ENCODE assay signal across 7 cellular contexts in the genomic region with DNA sequence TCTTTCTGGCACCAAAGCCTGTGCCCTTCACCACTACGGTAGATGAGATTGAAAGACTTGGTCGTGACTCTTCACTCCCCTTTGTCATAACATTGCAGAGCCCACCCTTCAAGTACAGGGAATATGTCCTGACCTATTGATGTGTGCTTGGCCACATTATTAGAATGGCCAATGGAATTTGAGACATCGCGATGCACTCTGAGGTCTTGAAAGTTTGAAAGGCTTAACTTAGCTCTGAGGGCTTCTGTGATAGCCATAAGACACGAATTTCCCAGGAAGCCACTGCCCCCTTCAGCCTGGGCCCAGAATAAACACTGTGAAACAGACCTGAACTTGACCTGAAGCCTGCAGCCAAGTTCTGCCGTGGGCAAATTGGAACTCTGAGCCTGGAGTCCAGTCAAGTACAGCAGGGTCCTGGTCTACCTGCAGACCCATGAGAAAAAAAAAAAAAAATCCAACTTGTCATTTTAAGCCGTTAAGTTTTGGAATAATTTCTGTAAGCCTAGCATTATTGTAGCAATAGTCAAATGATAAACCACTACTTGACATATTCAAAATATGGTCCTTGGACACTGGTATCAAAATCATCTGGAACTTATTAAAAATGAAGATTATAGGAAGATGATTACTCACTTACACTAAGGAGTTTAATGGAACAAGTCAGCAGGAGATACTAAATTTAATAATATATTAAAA. TPM values are rescaled to one million over a fixed set of nuclear protein-coding genes. Genes with fewer than 3 reads are reported as not detected.
DNase-seq lines count a peak whose midpoint lies in the region; ATAC-seq, FAIRE-seq and TF ChIP-seq lines count a peak whose summit lies in the region.

No MANE protein-coding gene starts in this region.

- H3K4me1 Mint-ChIP-seq in activated naive CD8-positive, alpha-beta T cell treated with anti-CD3 and anti-CD28 coated beads for 36 hours = no peaks in the 10 kb centered on the region

- H3K9me3 ChIP-seq in heart left ventricle = no peaks in the 10 kb centered on the region

- DNase-seq in G401 (ENCODE audit: low spot score) (peak; percentile 46), H54 (ENCODE audit: insufficient read length, low spot score) (no peak), NCI-H2196 treated with DMSO at 0.1 percent for 48 hours (lab: John Stamatoyannopoulos, UW; ENCODE audit: unreplicated experiment) (peak; percentile 7), heart left ventricle (peak in 4 of 5 donors; percentile 61 to 75 (median 68)), retina (peak; percentile 53), NCI-H2171 treated with DMSO at 0.1 percent for 48 hours (lab: John Stamatoyannopoulos, UW) (no peak)
- DNase-seq in activated naive CD8-positive, alpha-beta T cell treated with anti-CD3 and anti-CD28 coated beads for 36 hours = peak; percentile 26

- H3K36me3 Mint-ChIP-seq in activated naive CD8-positive, alpha-beta T cell treated with anti-CD3 and anti-CD28 coated beads for 36 hours = peaks cover 11% of the 10 kb centered on the region

- ATAC-seq in heart left ventricle = peak; percentile 88 to 96 (median 94)

- no peak overlapping the region for H3K27ac ChIP-seq in heart left ventricle

- no peaks in the 10 kb centered on the region for H3K9me3 Mint-ChIP-seq in activated naive CD8-positive, alpha-beta T cell treated with anti-CD3 and anti-CD28 coated beads for 36 hours

- H3K4me3 Mint-ChIP-seq in activated naive CD8-positive, alpha-beta T cell treated with anti-CD3 and anti-CD28 coated beads for 36 hours = no peak overlapping the region

- H3K27ac Mint-ChIP-seq in activated naive CD8-positive, alpha-beta T cell treated with anti-CD3 and anti-CD28 coated beads for 36 hours = no peak overlapping the region

- peak; percentile 60 for FAIRE-seq in H54 (lab: Jason Lieb, UNC)

- peaks cover 0 to 11% (median 0%) of the 10 kb centered on the region in 12 donors for H3K4me1 ChIP-seq in heart left ventricle

- TF ChIP-seq POLR2A in H54 (IDR thresholded peaks at IDR 0.05; ENCODE audit: low read depth, low read length) (no peak), heart left ventricle (IDR thresholded peaks at IDR 0.05) (no peak)

- no peaks in the 10 kb centered on the region for H3K27me3 Mint-ChIP-seq in activated naive CD8-positive, alpha-beta T cell treated with anti-CD3 and anti-CD28 coated beads for 36 hours

- H3K4me3 ChIP-seq in heart left ventricle = peak overlapping the region in 1 of 12 donors; percentile 7

- WGBS in heart left ventricle, 4 donors = 20 to 24% (median 21%) methylated on average over 7 of the region's 7 CpGs

- H3K36me3 ChIP-seq in heart left ventricle = no peaks in the 10 kb centered on the region

- in situ Hi-C loops in G401 (cut with HindIII; ENCODE audit: low sequenced_read_pairs) = no loop called here

- intact Hi-C loops in heart left ventricle (cut with DNase I) = loop anchor here (1.0 to 10.0 kb wide), 12 partner anchors 158 to 388 kb away; partner anchors contain the start of gene REV3L (in 4 of the 10)

- TF ChIP-seq CTCF in heart left ventricle (IDR thresholded peaks at IDR 0.05) = peak; percentile 40 to 80 (median 74)

- no peaks in the 10 kb centered on the region for H3K27me3 ChIP-seq in heart left ventricle

RNA-seq across cellular contexts. Expression of gene TRAF3IP2, which starts 36.9 kb away (rescaled TPM):
- total RNA-seq in G401 (2014; rRNA removed; shearing (Covaris generic)) = 21.8 and 22.4 TPM in 2 replicates
- total RNA-seq in activated naive CD8-positive, alpha-beta T cell treated with anti-CD3 and anti-CD28 coated beads for 36 hours = 10 to 100 TPM; 23.0 to 24.6 TPM
- total RNA-seq in heart left ventricle = 10 to 100 TPM in 8 of 9 donors, 1 to 10 TPM in 1; 7.4 to 19.4 (median 12.9) TPM
- polyA plus RNA-seq in heart left ventricle = 10 to 100 TPM; 10.5 to 14.4 TPM

Comparison
In these comparisons a context has a peak if more than half of its experiments do, and no peak if none do; other contexts are left out.
1. DNase-seq: peak in G401 (single experiment), NCI-H2196 treated with DMSO at 0.1 percent for 48 hours (single experiment), activated naive CD8-positive, alpha-beta T cell treated with anti-CD3 and anti-CD28 coated beads for 36 hours (single experiment), heart left ventricle (4 of 5) and retina (single experiment); none in H54 (single experiment) and NCI-H2171 treated with DMSO at 0.1 percent for 48 hours (single experiment).